6 cellular contexts compared by ENCODE assay signal in genomic region chr7:144217200-144217599, GRCh38. TPM values are rescaled to one million over a fixed set of nuclear protein-coding genes. Genes with fewer than 3 reads are reported as not detected.
"Had no signal": no experiment of that assay in that cellular context is flagged by ENCODE, and none has a peak within 500 bp of the region (broad histone marks: within the 10 kb centered on the region; RNA-seq: fewer than 3 reads in every experiment).

No MANE protein-coding gene starts in this region.

RNA-seq across cellular contexts. Expression of gene ARHGEF35, which starts 21.6 kb away (rescaled TPM):
- total RNA-seq: MCF 10A, SJCRH30, SK-MEL-5 had no signal

RNA-seq across cellular contexts. Expression of gene OR2A42, which starts 22.2 kb away (rescaled TPM):
- total RNA-seq: LHCN-M2, MCF 10A, NCI-H460, Peyer's patch, SJCRH30, SK-MEL-5 had no signal

RNA-seq across cellular contexts. Expression of gene CTAGE4, which starts 33.9 kb away (rescaled TPM):
- total RNA-seq: LHCN-M2, SJCRH30, SK-MEL-5 had no signal

RNA-seq across cellular contexts. Expression of gene OR2A7, which starts 47.4 kb away (rescaled TPM):
- total RNA-seq: LHCN-M2, NCI-H460, SJCRH30, SK-MEL-5 had no signal

RNA-seq across cellular contexts. Expression of gene CTAGE8, which starts 51.9 kb away (rescaled TPM):
- total RNA-seq: SJCRH30, SK-MEL-5 had no signal
